8 cellular contexts compared by ENCODE assay signal in the genomic region with DNA sequence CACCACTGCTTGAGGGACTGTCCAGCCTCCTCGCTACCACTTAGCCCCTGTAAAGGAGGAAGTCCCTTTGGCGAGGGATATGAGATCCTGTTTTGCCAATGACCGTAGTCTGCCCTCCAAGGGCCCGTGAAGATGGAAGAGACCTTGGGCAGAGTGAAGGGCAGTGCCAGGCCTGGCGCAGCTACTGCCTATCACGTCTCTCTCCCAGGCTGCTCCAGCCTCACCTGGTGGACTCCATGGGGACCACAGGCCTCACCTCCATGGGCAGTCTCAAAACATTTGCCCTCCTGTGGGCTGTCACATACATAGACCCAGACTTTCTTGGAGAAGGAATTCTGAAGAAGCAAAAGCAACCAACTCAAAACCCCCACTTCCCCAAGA. TPM values are rescaled to one million over a fixed set of nuclear protein-coding genes. Genes with fewer than 3 reads are reported as not detected.
A peak's percentile ranks its signal among the peaks of the same experiment; 100 is the strongest.
DNase-seq lines count a peak whose midpoint lies in the region; ATAC-seq and TF ChIP-seq lines count a peak whose summit lies in the region.
"Not testable (repeated sequence)": the region's sequence is repeated elsewhere in the genome, so short reads cannot be mapped to it uniquely, and the experiment has no call there.

No MANE protein-coding gene starts in this region.

- H3K4me3 ChIP-seq in OCI-LY7 (ENCODE audit: low read depth, low read length, poor library complexity, severe bottlenecking): peak overlapping the region; percentile 70

- ATAC-seq in GM21447 (IDR thresholded peaks at IDR 0.05; ENCODE audit: unreplicated experiment) (peak; percentile 8), HG03097 (IDR thresholded peaks at IDR 0.05; ENCODE audit: low FRiP score, unreplicated experiment) (peak; percentile 19), foreskin keratinocyte (peak; percentile 31)
- peak; percentile 17 to 21 for ATAC-seq in activated naive CD4-positive, alpha-beta T cell treated with anti-CD3 and anti-CD28 coated beads, Interleukin-2, amount 50 U/mL, for 72 hours
- ATAC-seq in natural killer cell: not testable (repeated sequence)
- ATAC-seq in stimulated activated naive CD8-positive, alpha-beta T cell treated with anti-CD3 and anti-CD28 coated beads, Interleukin-15, amount 100 ng/mL, for 72 hours: peak; percentile 53

- H3K79me2 ChIP-seq in OCI-LY7 (ENCODE audit: insufficient read depth, low read depth, low read length): not testable (repeated sequence)

- H2AFZ ChIP-seq in OCI-LY7 (ENCODE audit: low read length): peak overlapping the region; percentile 56; the same call in 1 of the 2 replicates

- BruUV-seq in Calu3 (replicated peaks; lab: Mats Ljungman, UMichigan); OCI-LY7 (replicated peaks; lab: Mats Ljungman, UMichigan): not testable (repeated sequence)

- not testable (repeated sequence) for TF ChIP-seq CTCF in Calu3 (IDR thresholded peaks at IDR 0.05; ENCODE audit: unreplicated experiment); OCI-LY7 (conservative IDR thresholded peaks at IDR 0.05; ENCODE audit: low read length); foreskin keratinocyte (conservative IDR thresholded peaks at IDR 0.05); natural killer cell (IDR thresholded peaks at IDR 0.05)

- H3K9me3 ChIP-seq in OCI-LY7 (ENCODE audit: low read length): not testable (repeated sequence)

- H3K4me1 ChIP-seq in OCI-LY7 (ENCODE audit: insufficient read depth, low read length, poor library complexity, severe bottlenecking): peaks cover 17% of the 10 kb centered on the region
- H3K4me1 ChIP-seq in foreskin keratinocyte: not testable (repeated sequence)

- peak overlapping the region; percentile 75 for H3K4me2 ChIP-seq in OCI-LY7 (ENCODE audit: low read length)

- not testable (repeated sequence) for H3K27me3 Mint-ChIP-seq in Calu3 (ENCODE audit: unreplicated experiment); natural killer cell (ENCODE audit: low read depth in 2 of 2); stimulated activated naive CD8-positive, alpha-beta T cell treated with anti-CD3 and anti-CD28 coated beads, Interleukin-15, amount 100 ng/mL, for 72 hours

- H3K9me3 Mint-ChIP-seq in Calu3 (ENCODE audit: low read depth, unreplicated experiment); activated naive CD4-positive, alpha-beta T cell treated with anti-CD3 and anti-CD28 coated beads, Interleukin-2, amount 50 U/mL, for 72 hours; natural killer cell; stimulated activated naive CD8-positive, alpha-beta T cell treated with anti-CD3 and anti-CD28 coated beads, Interleukin-15, amount 100 ng/mL, for 72 hours: not testable (repeated sequence)

- H3K4me3 Mint-ChIP-seq in Calu3 (ENCODE audit: low read depth, unreplicated experiment) (peak overlapping the region; percentile 54), natural killer cell (peak overlapping the region; percentile 88)
- peak overlapping the region; percentile 83 to 92 for H3K4me3 Mint-ChIP-seq in stimulated activated naive CD8-positive, alpha-beta T cell treated with anti-CD3 and anti-CD28 coated beads, Interleukin-15, amount 100 ng/mL, for 72 hours

- CTCF ChIA-PET in Calu3 (lab: Charles Lee): not testable (repeated sequence)
- CTCF ChIA-PET in OCI-LY7 (lab: Charles Lee; ENCODE audit: unreplicated experiment): interaction anchor here (0.7 kb wide), 1 partner anchor 11 kb away, joined by 3 read pairs; no protein-coding TSS in a partner anchor

- H3K27ac Mint-ChIP-seq in Calu3 (ENCODE audit: unreplicated experiment): not testable (repeated sequence)
- peak overlapping the region in 1 of 2 donors; percentile 89 for H3K27ac Mint-ChIP-seq in activated naive CD4-positive, alpha-beta T cell treated with anti-CD3 and anti-CD28 coated beads, Interleukin-2, amount 50 U/mL, for 72 hours
- peak overlapping the region; percentile 26 to 86 for H3K27ac Mint-ChIP-seq in natural killer cell
- peak overlapping the region; percentile 85 to 95 for H3K27ac Mint-ChIP-seq in stimulated activated naive CD8-positive, alpha-beta T cell treated with anti-CD3 and anti-CD28 coated beads, Interleukin-15, amount 100 ng/mL, for 72 hours

- not testable (repeated sequence) for H4K20me1 ChIP-seq in OCI-LY7 (ENCODE audit: insufficient read depth, low read length)

- H3K27me3 ChIP-seq in foreskin keratinocyte: not testable (repeated sequence)

- H3K36me3 ChIP-seq in OCI-LY7 (ENCODE audit: insufficient read depth, low read length): not testable (repeated sequence)

- H3K9me2 ChIP-seq in OCI-LY7 (ENCODE audit: insufficient read depth, low read length): not testable (repeated sequence)

- H3K36me3 Mint-ChIP-seq in Calu3 (ENCODE audit: insufficient read depth, unreplicated experiment); natural killer cell: not testable (repeated sequence)
- H3K36me3 Mint-ChIP-seq in activated naive CD4-positive, alpha-beta T cell treated with anti-CD3 and anti-CD28 coated beads, Interleukin-2, amount 50 U/mL, for 72 hours: peaks cover 0 to 17% of the 10 kb centered on the region in 2 donors

- peak overlapping the region; percentile 43 for H3K27ac ChIP-seq in OCI-LY7 (ENCODE audit: low read depth, low read length, poor library complexity, severe bottlenecking)
- H3K27ac ChIP-seq in foreskin keratinocyte: not testable (repeated sequence)

- DNase-seq in Calu3; OCI-LY7 (ENCODE audit: low spot score); activated naive CD4-positive, alpha-beta T cell treated with anti-CD3 and anti-CD28 coated beads, Interleukin-2, amount 50 U/mL, for 72 hours (ENCODE audit: low spot score in 2 of 2); foreskin keratinocyte; natural killer cell; stimulated activated naive CD8-positive, alpha-beta T cell treated with anti-CD3 and anti-CD28 coated beads, Interleukin-15, amount 100 ng/mL, for 72 hours: not testable (repeated sequence)

- H3K4me1 Mint-ChIP-seq in Calu3 (ENCODE audit: low read depth, unreplicated experiment) (peaks cover 11% of the 10 kb centered on the region), natural killer cell (peaks cover 15 to 19% of the 10 kb centered on the region in 2 donors)
- peaks cover 45% of the 10 kb centered on the region for H3K4me1 Mint-ChIP-seq in stimulated activated naive CD8-positive, alpha-beta T cell treated with anti-CD3 and anti-CD28 coated beads, Interleukin-15, amount 100 ng/mL, for 72 hours

- POLR2A ChIA-PET in OCI-LY7 (lab: Charles Lee): not testable (repeated sequence)

- intact Hi-C loops in Calu3 (cut with micrococcal nuclease; ENCODE audit: unreplicated experiment); OCI-LY7 (cut with micrococcal nuclease; ENCODE audit: unreplicated experiment); natural killer cell (cut with micrococcal nuclease): not testable (repeated sequence)

RNA-seq across cellular contexts. Expression of gene DHRS4L2, which starts 0.5 kb away (rescaled TPM):
- 10.5 and 12.0 TPM in 2 replicates for total RNA-seq in Calu3 (2022)
- 12.9 and 24.2 TPM in 2 replicates for total RNA-seq in OCI-LY7 (2014; rRNA removed; shearing (Covaris generic))
- total RNA-seq in OCI-LY7 (2022): 18.6 and 18.8 TPM in 2 replicates
- 10 to 100 TPM; 13.5 to 22.1 TPM for total RNA-seq in activated naive CD4-positive, alpha-beta T cell treated with anti-CD3 and anti-CD28 coated beads, Interleukin-2, amount 50 U/mL, for 72 hours
- 18.4 and 27.7 TPM in 2 replicates for total RNA-seq in foreskin keratinocyte
- 29.5 and 43.7 TPM in 2 replicates for polyA plus RNA-seq in foreskin keratinocyte
- total RNA-seq in natural killer cell: 10 to 100 TPM in 1 of 3 donors, 1 to 10 TPM in 2; 8.6 to 12.4 (median 9.7) TPM

RNA-seq across cellular contexts. Expression of gene DHRS4, which starts 34.6 kb away (rescaled TPM):
- total RNA-seq in Calu3 (2022) (15.7 and 19.0 TPM in 2 replicates), OCI-LY7 (2022) (18.8 and 19.6 TPM in 2 replicates), foreskin keratinocyte (25.6 and 29.2 TPM in 2 replicates), natural killer cell (10 to 100 TPM in 1 of 3 donors, 1 to 10 TPM in 2; 7.5 to 10.1 (median 9.9) TPM)
- total RNA-seq in OCI-LY7 (2014; rRNA removed; shearing (Covaris generic)): 18.5 and 18.7 TPM in 2 replicates
- 10 to 100 TPM; 14.8 to 17.6 TPM for total RNA-seq in activated naive CD4-positive, alpha-beta T cell treated with anti-CD3 and anti-CD28 coated beads, Interleukin-2, amount 50 U/mL, for 72 hours
- 34.2 and 39.0 TPM in 2 replicates for polyA plus RNA-seq in foreskin keratinocyte
